18 cellular contexts compared by ENCODE assay signal in genomic region chr1:180889325-180889724, GRCh38. TPM values are rescaled to one million over a fixed set of nuclear protein-coding genes. Genes with fewer than 3 reads are reported as not detected.
A peak's percentile ranks its signal among the peaks of the same experiment; 100 is the strongest.
DNase-seq lines count a peak whose midpoint lies in the region; ATAC-seq, FAIRE-seq and TF ChIP-seq lines count a peak whose summit lies in the region.
"Had no signal": no experiment of that assay in that cellular context is flagged by ENCODE, and none has a peak within 500 bp of the region (broad histone marks: within the 10 kb centered on the region; RNA-seq: fewer than 3 reads in every experiment).

No MANE protein-coding gene starts in this region.

- TF ChIP-seq POLR2A in GM12878 (IDR thresholded peaks at IDR 0.05; ENCODE audit: low read depth, low read length) (no peak), esophagus muscularis mucosa (IDR thresholded peaks at IDR 0.05; ENCODE audit: low read depth) (no peak)

- H3K36me3 ChIP-seq in GM12878 (ENCODE audit: control insufficient read depth in 2 of 2, insufficient read depth in 2 of 2, low read length in 1 of 2) (no peaks in the 10 kb centered on the region), esophagus muscularis mucosa (peaks cover 0 to 18% (median 5%) of the 10 kb centered on the region in 4 donors)
- H3K36me3 ChIP-seq: MG63 had no signal

- H3K9me3 Mint-ChIP-seq in HFFc6: no peaks in the 10 kb centered on the region

- 68% methylated on average over 2 of the region's 2 CpGs for WGBS in GM12878 (ENCODE audit: insufficient coverage, insufficient replicate concordance, low lambda C conversion rate, missing lambda C conversion rate)
- WGBS in esophagus muscularis mucosa: 84% methylated on average over 2 of the region's 2 CpGs

- no peak overlapping the region for H3K4me3 Mint-ChIP-seq in HFFc6

- no peaks in the 10 kb centered on the region for H3K27me3 Mint-ChIP-seq in HFFc6 (ENCODE audit: insufficient read depth)

- no peak overlapping the region for H3K9ac ChIP-seq in GM12878 (ENCODE audit: control insufficient read depth, insufficient read depth, low read length)
- H3K9ac ChIP-seq: KMS-11 had no signal

- TF ChIP-seq CTCF in HFFc6 (IDR thresholded peaks at IDR 0.05) (peak; percentile 16; the same call in 1 of the 2 replicates), GM12878 (IDR thresholded peaks at IDR 0.05 in 2 of 3, conservative IDR thresholded peaks at IDR 0.05 in 1 of 3; ENCODE audit: control insufficient read depth in 2 of 3, extremely low read depth in 1 of 3, insufficient read depth in 1 of 3, low read depth in 3 of 3, low read length in 3 of 3) (no peak), esophagus muscularis mucosa (IDR thresholded peaks at IDR 0.05) (no peak)

- no peak overlapping the region for H2AFZ ChIP-seq in GM12878 (ENCODE audit: control insufficient read depth, low read depth, low read length)
- H2AFZ ChIP-seq: PC-9 had no signal

- CTCF ChIA-PET in GM12878 (lab: Yijun Ruan, JAX): interaction anchor here (0.9 to 1.1 kb wide), 3 partner anchors 19 to 148 kb away, joined by 3 read pairs; no protein-coding TSS in a partner anchor

- H3K27ac Mint-ChIP-seq in HFFc6: no peak overlapping the region

- DNase-seq in NCI-H82 (lab: John Stamatoyannopoulos, UW) (peak; percentile 19), NCI-H82 treated with DMSO at 0.1 percent for 48 hours (lab: John Stamatoyannopoulos, UW; ENCODE audit: unreplicated experiment) (no peak), HFFc6 (no peak), GM12878 (ENCODE audit: low read depth, low spot score) (no peak), H4 (ENCODE audit: low spot score) (no peak), esophagus muscularis mucosa (ENCODE audit: extremely low spot score) (no peak), activated gamma-delta T cell (lab: John Stamatoyannopoulos, UW) (no peak), nucleus accumbens (lab: John Stamatoyannopoulos, UW) (no peak)
- DNase-seq: C1 segment of cervical spinal cord, COR-L47, HCEC 1CT, MG63, NCI-H1092 treated with DMSO at 0.1 percent for 48 hours, NCI-H1694 treated with DMSO at 0.1 percent for 48 hours, NCI-H69, PC-9 had no signal

- no peaks in the 10 kb centered on the region for H3K36me3 Mint-ChIP-seq in HFFc6 (ENCODE audit: low read depth)

- POLR2A ChIA-PET in GM12878 (lab: Charles Lee): interaction anchor here (1.0 kb wide), 1 partner anchor 13 kb away, joined by 4 read pairs; no protein-coding TSS in a partner anchor

- H3K9me3 ChIP-seq in GM12878 (replicated peaks; ENCODE audit: control insufficient read depth, insufficient read depth, low read length) (no peaks in the 10 kb centered on the region), esophagus muscularis mucosa (no peaks in the 10 kb centered on the region)
- H3K9me3 ChIP-seq: MG63 had no signal

- H3K4me1 ChIP-seq in GM12878 (ENCODE audit: control insufficient read depth, insufficient read depth, low read length): peaks cover 8% of the 10 kb centered on the region
- H3K4me1 ChIP-seq in esophagus muscularis mucosa: no peaks in the 10 kb centered on the region

- FAIRE-seq in GM12878 (lab: Jason Lieb, UNC): no peak

- H3K27me3 ChIP-seq in GM12878 (replicated peaks in 1 of 2; ENCODE audit: control insufficient read depth in 2 of 2, insufficient read depth in 2 of 2, low read length in 1 of 2): no peaks in the 10 kb centered on the region
- no peaks in the 10 kb centered on the region for H3K27me3 ChIP-seq in esophagus muscularis mucosa
- H3K27me3 ChIP-seq: MG63 had no signal

- peak overlapping the region; percentile 51 for H3K4me2 ChIP-seq in GM12878 (ENCODE audit: control insufficient read depth, insufficient read depth)
- H3K4me2 ChIP-seq: KMS-11, PC-9 had no signal

- RAD21 ChIA-PET in GM12878 (lab: Charles Lee; ENCODE audit: unreplicated experiment): interaction anchor here (0.6 to 1.3 kb wide), 6 partner anchors 21 to 252 kb away, joined by 3 to 11 read pairs (median 3); no protein-coding TSS in a partner anchor

- no peak overlapping the region for H3K4me3 ChIP-seq in GM12878
- H3K4me3 ChIP-seq in esophagus muscularis mucosa: no peak overlapping the region
- H3K4me3 ChIP-seq: MG63, PC-9 had no signal

- no peak for TF ChIP-seq RAD21 in GM12878 (IDR thresholded peaks at IDR 0.05; ENCODE audit: insufficient read depth, low read depth, low read length)

- peak overlapping the region; percentile 10; the same call in 1 of the 2 replicates for H3K27ac ChIP-seq in GM12878 (ENCODE audit: control insufficient read depth, insufficient read depth)
- no peak overlapping the region for H3K27ac ChIP-seq in esophagus muscularis mucosa (replicated peaks in 1 of 4)
- H3K27ac ChIP-seq: 22Rv1, KMS-11, PC-9 had no signal

- BruUV-seq in GM12878 (replicated peaks; lab: Mats Ljungman, UMichigan): no TSS peak

- no peak for TF ChIP-seq EP300 in GM12878 (IDR thresholded peaks at IDR 0.05; ENCODE audit: borderline replicate concordance in 1 of 2, control insufficient read depth in 1 of 2, low read depth in 2 of 2, low read length in 2 of 2)
- no peak for TF ChIP-seq EP300 in esophagus muscularis mucosa (IDR thresholded peaks at IDR 0.05)

- in situ Hi-C loops in GM12878 (cut with MboI): no loop called here

- no peaks in the 10 kb centered on the region for H3K79me2 ChIP-seq in GM12878 (ENCODE audit: control insufficient read depth, insufficient read depth, low read length)

- no peaks in the 10 kb centered on the region for H3K4me1 Mint-ChIP-seq in HFFc6 (ENCODE audit: low read depth)

- intact Hi-C loops in GM12878 (cut with micrococcal nuclease; ENCODE audit: unreplicated experiment): loop anchor here (10.0 kb wide), 1 partner anchor 535 kb away; no protein-coding TSS in a partner anchor
- intact Hi-C loops in esophagus muscularis mucosa (cut with DNase I): no loop called here

- H4K20me1 ChIP-seq in GM12878 (ENCODE audit: control insufficient read depth, insufficient read depth): no peaks in the 10 kb centered on the region

- no peak for ATAC-seq in GM12878

- SMC1A ChIA-PET in GM12878 (lab: Charles Lee; ENCODE audit: uncharacterized antibody, unreplicated experiment): interaction anchor here (1.1 to 1.3 kb wide), 2 partner anchors 17 to 20 kb away, joined by 6 to 8 read pairs; no protein-coding TSS in a partner anchor

TF ChIP-seq in GM12878, 131 proteins besides CTCF, POLR2A, EP300 and RAD21 (continues in another document):
- no peak for TF ChIP-seq SUPT20H (IDR thresholded peaks at IDR 0.05; ENCODE audit: borderline replicate concordance, control insufficient read depth, low read depth, low read length)
- TF ChIP-seq ZNF217 (IDR thresholded peaks at IDR 0.05): no peak; the same call in 1 of the 2 replicates
- no peak for TF ChIP-seq TCF3 (IDR thresholded peaks at IDR 0.05; ENCODE audit: borderline replicate concordance, insufficient read depth, low read depth, low read length)
- TF ChIP-seq ZNF592 (IDR thresholded peaks at IDR 0.05): 0 out of 2 replicates have a peak, but pooled peaks have one; percentile 58
- no peak for TF ChIP-seq TARDBP (IDR thresholded peaks at IDR 0.05; ENCODE audit: borderline replicate concordance)
- no peak for TF ChIP-seq CBX3 (IDR thresholded peaks at IDR 0.05; ENCODE audit: borderline replicate concordance, low read depth)

RNA-seq across cellular contexts. Expression of gene KIAA1614, which starts 23.4 kb away (rescaled TPM):
- 1 to 10 TPM; 2.9 to 4.7 (median 3.9) TPM for total RNA-seq in HFFc6 (2021; fragmentation: NEBNext Ultra II Directional; extraction: Animal tissue kit (Norgen Biotek cat#: 25700))
- total RNA-seq in GM12878 (2013; cell fraction: nucleolus; rRNA removed): 0.54 and 0.58 TPM in 2 replicates
- 0.05 and 0.28 TPM in 2 replicates for total RNA-seq in GM12878 (2014; rRNA removed)
- total RNA-seq in GM12878 (2014; rRNA removed; fragmentation: Illumina TruSeq; extraction: Trizol): 0.04 and 0.09 TPM in 2 replicates
- total RNA-seq in GM12878 (2021): 0.24 and 0.26 TPM in 2 replicates
- 0.24 TPM for polyA plus RNA-seq in GM12878 (2011; ENCODE audit: low read depth)
- 0.31 and 0.59 TPM in 2 replicates for polyA plus RNA-seq in GM12878 (2011; rRNA removed)
- 0.28 and 0.69 TPM in 2 replicates for polyA plus RNA-seq in GM12878 (2011; cell fraction: cytosol; rRNA removed)
- polyA plus RNA-seq in GM12878 (2011; cell fraction: nucleus; rRNA removed): 1.7 TPM in 2 replicates
- 0.24 and 0.38 TPM in 2 replicates for polyA plus RNA-seq in GM12878 (2012)
- polyA plus RNA-seq in GM12878 (2014; fragmentation: Illumina TruSeq; extraction: Trizol): 0.03 TPM in 2 replicates
- under 1 TPM in 1 of 2 experiments, not detected in 1; 0.03 TPM for polyA plus RNA-seq in GM12878 (2014; fragmentation: Nextera tagmentation; extraction: Ambion mirVana)
- 0.36 and 1.0 TPM in 2 replicates for polyA plus RNA-seq in GM12878 (2014; rRNA removed)
- under 1 TPM; 0.09 to 0.27 TPM for polyA plus RNA-seq in GM12878 (2016; fragmentation: Nextera tagmentation; extraction: Ambion mirVana)
- polyA minus RNA-seq in GM12878 (2011; rRNA and poly(A)+ RNA removed): 0.44 and 2.0 TPM in 2 replicates
- polyA minus RNA-seq in GM12878 (2011; cell fraction: cytosol; rRNA and poly(A)+ RNA removed): 0.27 and 2.4 TPM in 2 replicates
- polyA minus RNA-seq in GM12878 (2011; cell fraction: nucleus; rRNA and poly(A)+ RNA removed): 0.73 and 1.1 TPM in 2 replicates
- not detected in 2 replicates for total RNA-seq in H4 (2014; rRNA removed; shearing (Covaris generic))
- total RNA-seq in esophagus muscularis mucosa: 10 to 100 TPM; 15.4 to 30.0 (median 17.4) TPM
